19 cellular contexts compared by ENCODE assay signal in the genomic region with DNA sequence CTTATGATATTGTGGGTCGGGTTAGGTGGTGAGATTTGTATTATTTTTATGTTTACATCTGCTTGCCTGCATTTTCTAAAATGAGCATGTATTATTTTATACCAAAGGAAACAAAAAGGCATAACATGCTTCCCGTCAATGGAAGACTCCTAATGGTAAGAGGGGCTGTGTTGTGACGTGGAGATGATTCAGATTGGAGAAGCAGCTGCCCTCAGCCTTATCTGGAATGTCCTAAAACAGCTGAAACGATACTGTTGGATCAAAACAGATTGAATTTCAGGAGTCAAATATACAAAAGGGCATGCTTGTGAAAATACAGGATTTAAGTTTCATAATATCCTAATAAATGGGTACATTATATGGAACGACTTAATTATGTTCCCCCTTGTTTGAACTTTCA.
"Had no signal": no experiment of that assay in that cellular context is flagged by ENCODE, and none has a peak within 500 bp of the region (broad histone marks: within the 10 kb centered on the region; RNA-seq: fewer than 3 reads in every experiment).

No MANE protein-coding gene starts in this region.

- ATAC-seq: foreskin keratinocyte had no signal

- H3K4me3 Mint-ChIP-seq: activated naive CD8-positive, alpha-beta T cell; neural crest cell; stimulated activated naive CD8-positive, alpha-beta T cell treated with anti-CD3 and anti-CD28 coated beads, Interleukin-15, Interleukin-2, amounts not matched to agents 100 ng/mL and 50 ng/mL, for 24 hours had no signal

- H3K9me3 ChIP-seq: adrenal gland, ascending aorta, tibial artery had no signal

- H3K27ac Mint-ChIP-seq: stimulated activated naive CD8-positive, alpha-beta T cell treated with anti-CD3 and anti-CD28 coated beads, Interleukin-15, Interleukin-2, amounts not matched to agents 100 ng/mL and 50 ng/mL, for 24 hours had no signal

- FAIRE-seq: TTC549 had no signal

- H3K27me3 Mint-ChIP-seq: activated naive CD8-positive, alpha-beta T cell; stimulated activated naive CD8-positive, alpha-beta T cell treated with anti-CD3 and anti-CD28 coated beads, Interleukin-15, Interleukin-2, amounts not matched to agents 100 ng/mL and 50 ng/mL, for 24 hours had no signal

- H3K36me3 ChIP-seq: adrenal gland, brain microvascular endothelial cell had no signal

- DNase-seq: activated T-cell treated with anti-CD3 and anti-CD28 coated beads, Interleukin-2, amount 50 U/mL, for 1 hour; adrenal gland; brain microvascular endothelial cell; caudate nucleus; dermis blood vessel endothelial cell; effector CD8-positive, alpha-beta T cell; foreskin keratinocyte; immature natural killer cell; midbrain; posterior cingulate gyrus; stimulated activated CD4-positive, alpha-beta T cell treated with anti-CD3 and anti-CD28 coated beads, Interleukin-4, amount 100 ng/mL, for 4 hours; substantia nigra; tibial artery had no signal

- H3K27me3 ChIP-seq: adrenal gland, ascending aorta, brain microvascular endothelial cell, foreskin keratinocyte, hepatocyte, tibial artery had no signal

- H3K27ac ChIP-seq: ascending aorta, brain microvascular endothelial cell, foreskin keratinocyte, hepatocyte, tibial artery had no signal

- H2AFZ ChIP-seq: hepatocyte had no signal

- H3K9me3 Mint-ChIP-seq: immature natural killer cell; neural crest cell; stimulated activated naive CD8-positive, alpha-beta T cell treated with anti-CD3 and anti-CD28 coated beads, Interleukin-15, Interleukin-2, amounts not matched to agents 100 ng/mL and 50 ng/mL, for 24 hours had no signal

- H3K4me3 ChIP-seq: adrenal gland, ascending aorta, hepatocyte, tibial artery had no signal

- H3K4me2 ChIP-seq: hepatocyte had no signal
